ENCODE assay signal across 1 cellular context in the genomic region with DNA sequence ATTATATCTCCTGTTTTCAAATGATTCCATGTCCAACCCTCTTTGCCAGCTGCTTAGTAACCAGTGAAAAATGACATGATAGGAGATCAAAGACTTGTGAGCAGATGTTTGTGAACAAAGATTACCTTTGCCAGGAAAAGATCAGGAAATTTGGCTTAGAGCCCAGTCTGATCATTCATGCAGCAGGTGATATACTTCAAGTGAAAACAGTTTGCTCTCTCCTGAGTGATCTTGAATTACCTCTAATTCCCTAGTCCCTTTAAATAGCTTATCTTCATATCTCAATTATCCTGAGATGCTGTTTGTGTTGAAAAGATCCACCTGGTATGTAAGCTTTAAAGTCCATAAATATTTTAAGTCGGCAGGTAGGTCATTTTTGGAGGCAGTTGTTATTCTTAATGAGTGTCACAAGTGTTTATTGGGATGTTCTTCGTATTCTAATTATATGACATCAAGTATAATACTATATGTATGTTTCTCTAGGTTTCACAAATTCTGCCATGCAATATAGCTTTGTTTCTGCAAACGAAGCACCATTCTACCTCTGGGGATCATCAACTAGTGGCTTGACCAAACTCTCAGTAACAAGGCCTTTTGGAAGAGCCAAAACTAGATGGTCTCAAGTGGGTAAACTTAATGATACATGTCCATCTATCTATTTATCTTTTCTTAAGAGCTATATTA.
A peak's percentile ranks its signal among the peaks of the same experiment; 100 is the strongest.
TF ChIP-seq lines count a peak whose summit lies in the region.

No MANE protein-coding gene starts in this region.

TF ChIP-seq in HepG2, 621 proteins besides CTCF, POLR2A, EP300 and RAD21 (continued from another document and continues in another):
- TF ChIP-seq, protein P1, sequence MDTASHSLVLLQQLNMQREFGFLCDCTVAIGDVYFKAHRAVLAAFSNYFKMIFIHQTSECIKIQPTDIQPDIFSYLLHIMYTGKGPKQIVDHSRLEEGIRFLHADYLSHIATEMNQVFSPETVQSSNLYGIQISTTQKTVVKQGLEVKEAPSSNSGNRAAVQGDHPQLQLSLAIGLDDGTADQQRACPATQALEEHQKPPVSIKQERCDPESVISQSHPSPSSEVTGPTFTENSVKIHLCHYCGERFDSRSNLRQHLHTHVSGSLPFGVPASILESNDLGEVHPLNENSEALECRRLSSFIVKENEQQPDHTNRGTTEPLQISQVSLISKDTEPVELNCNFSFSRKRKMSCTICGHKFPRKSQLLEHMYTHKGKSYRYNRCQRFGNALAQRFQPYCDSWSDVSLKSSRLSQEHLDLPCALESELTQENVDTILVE (CRISPR knock-in tag; IDR thresholded peaks at IDR 0.05) = peak; percentile 91
- no peak for TF ChIP-seq RBM22 (optimal IDR thresholded peaks at IDR 0.05; ENCODE audit: low read length)
- TF ChIP-seq ZNF800 (CRISPR knock-in tag; IDR thresholded peaks at IDR 0.05) = peak; percentile 86
- TF ChIP-seq ARHGAP35 (CRISPR knock-in tag; IDR thresholded peaks at IDR 0.05; ENCODE audit: borderline replicate concordance) = no peak
- TF ChIP-seq ZNF121 (CRISPR knock-in tag; IDR thresholded peaks at IDR 0.05) = no peak
- TF ChIP-seq ZFY (CRISPR knock-in tag; IDR thresholded peaks at IDR 0.05) = peak; percentile 37; the same call in 1 of the 2 replicates
- TF ChIP-seq HDAC6 (IDR thresholded peaks at IDR 0.05; ENCODE audit: low read depth, low read length) = no peak
- TF ChIP-seq ZNF543 (CRISPR knock-in tag; IDR thresholded peaks at IDR 0.05) = no peak
- TF ChIP-seq NR0B2 (CRISPR knock-in tag; IDR thresholded peaks at IDR 0.05) = no peak
- peak; percentile 63 for TF ChIP-seq ZEB1 (IDR thresholded peaks at IDR 0.05; ENCODE audit: insufficient replicate concordance, low read depth)
- TF ChIP-seq GABPB1 (CRISPR knock-in tag; IDR thresholded peaks at IDR 0.05) = peak; percentile 54
- peak; percentile 72; the same call in 1 of the 2 replicates for TF ChIP-seq ZNF878 (CRISPR knock-in tag; IDR thresholded peaks at IDR 0.05)
- no peak for TF ChIP-seq RBM39 (IDR thresholded peaks at IDR 0.05; ENCODE audit: low read depth, low read length, poor library complexity, severe bottlenecking)
- TF ChIP-seq KLF9 (CRISPR knock-in tag; IDR thresholded peaks at IDR 0.05; ENCODE audit: low read depth) = 0 out of 2 replicates have a peak, but pooled peaks have one; percentile 49
- no peak for TF ChIP-seq MLLT10 (CRISPR knock-in tag; IDR thresholded peaks at IDR 0.05)
- peak; percentile 75 for TF ChIP-seq GFI1 (CRISPR knock-in tag; IDR thresholded peaks at IDR 0.05; ENCODE audit: borderline replicate concordance)
- TF ChIP-seq MXI1 (IDR thresholded peaks at IDR 0.05; ENCODE audit: borderline replicate concordance, low read depth, low read length) = peak; percentile 64; the same call in 1 of the 3 replicates
- TF ChIP-seq GLI4 (CRISPR knock-in tag; IDR thresholded peaks at IDR 0.05; ENCODE audit: borderline replicate concordance) = no peak
- TF ChIP-seq KDM5B (CRISPR knock-in tag; IDR thresholded peaks at IDR 0.05; ENCODE audit: borderline replicate concordance) = no peak
- peak; percentile 18; the same call in 1 of the 2 replicates for TF ChIP-seq MAX (IDR thresholded peaks at IDR 0.05)
- no peak for TF ChIP-seq NONO (IDR thresholded peaks at IDR 0.05)
- TF ChIP-seq NONO (CRISPR knock-in tag; conservative IDR thresholded peaks at IDR 0.05) = no peak; the same call in 1 of the 2 replicates
- TF ChIP-seq EED (CRISPR knock-in tag; IDR thresholded peaks at IDR 0.05) = no peak
- TF ChIP-seq, protein P2, sequence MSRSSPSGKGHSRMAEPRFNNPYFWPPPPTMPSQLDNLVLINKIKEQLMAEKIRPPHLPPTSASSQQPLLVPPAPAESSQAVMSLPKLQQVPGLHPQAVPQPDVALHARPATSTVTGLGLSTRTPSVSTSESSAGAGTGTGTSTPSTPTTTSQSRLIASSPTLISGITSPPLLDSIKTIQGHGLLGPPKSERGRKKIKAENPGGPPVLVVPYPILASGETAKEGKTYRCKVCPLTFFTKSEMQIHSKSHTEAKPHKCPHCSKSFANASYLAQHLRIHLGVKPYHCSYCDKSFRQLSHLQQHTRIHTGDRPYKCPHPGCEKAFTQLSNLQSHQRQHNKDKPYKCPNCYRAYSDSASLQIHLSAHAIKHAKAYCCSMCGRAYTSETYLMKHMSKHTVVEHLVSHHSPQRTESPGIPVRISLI (CRISPR knock-in tag; IDR thresholded peaks at IDR 0.05; ENCODE audit: borderline replicate concordance) = peak; percentile 51; the same call in 1 of the 2 replicates
- TF ChIP-seq ZNF251 (CRISPR knock-in tag; IDR thresholded peaks at IDR 0.05) = no peak
- TF ChIP-seq PRDM4 (CRISPR knock-in tag; IDR thresholded peaks at IDR 0.05; ENCODE audit: borderline replicate concordance) = no peak
- no peak for TF ChIP-seq CCDC6 (CRISPR knock-in tag; IDR thresholded peaks at IDR 0.05)
- no peak for TF ChIP-seq EZH2 (conservative IDR thresholded peaks at IDR 0.05; ENCODE audit: low read depth, low read length)
- TF ChIP-seq CEBPB (IDR thresholded peaks at IDR 0.05; ENCODE audit: borderline replicate concordance, low read depth, low read length) = no peak
- TF ChIP-seq MAZ (IDR thresholded peaks at IDR 0.05; ENCODE audit: borderline replicate concordance, low read depth, low read length) = no peak
- no peak for TF ChIP-seq MAZ (CRISPR knock-in tag; IDR thresholded peaks at IDR 0.05; ENCODE audit: low read depth)
- TF ChIP-seq HOXA7 (CRISPR knock-in tag; IDR thresholded peaks at IDR 0.05) = no peak
- TF ChIP-seq PBX2 (CRISPR knock-in tag; IDR thresholded peaks at IDR 0.05) = peak; percentile 75
- peak; percentile 94 for TF ChIP-seq DPF2 (CRISPR knock-in tag; IDR thresholded peaks at IDR 0.05; ENCODE audit: borderline replicate concordance, low read depth)
- TF ChIP-seq ZNF839 (CRISPR knock-in tag; IDR thresholded peaks at IDR 0.05; ENCODE audit: borderline replicate concordance) = no peak
- no peak for TF ChIP-seq AKAP8 (CRISPR knock-in tag; IDR thresholded peaks at IDR 0.05)
- TF ChIP-seq NR2F6 (IDR thresholded peaks at IDR 0.05) = peak; percentile 63
- TF ChIP-seq NR2F6 (CRISPR knock-in tag; IDR thresholded peaks at IDR 0.05) = peak; percentile 81
- peak; percentile 80; the same call in 1 of the 2 replicates for TF ChIP-seq ETV5 (CRISPR knock-in tag; IDR thresholded peaks at IDR 0.05; ENCODE audit: borderline replicate concordance)
- TF ChIP-seq, protein P3, sequence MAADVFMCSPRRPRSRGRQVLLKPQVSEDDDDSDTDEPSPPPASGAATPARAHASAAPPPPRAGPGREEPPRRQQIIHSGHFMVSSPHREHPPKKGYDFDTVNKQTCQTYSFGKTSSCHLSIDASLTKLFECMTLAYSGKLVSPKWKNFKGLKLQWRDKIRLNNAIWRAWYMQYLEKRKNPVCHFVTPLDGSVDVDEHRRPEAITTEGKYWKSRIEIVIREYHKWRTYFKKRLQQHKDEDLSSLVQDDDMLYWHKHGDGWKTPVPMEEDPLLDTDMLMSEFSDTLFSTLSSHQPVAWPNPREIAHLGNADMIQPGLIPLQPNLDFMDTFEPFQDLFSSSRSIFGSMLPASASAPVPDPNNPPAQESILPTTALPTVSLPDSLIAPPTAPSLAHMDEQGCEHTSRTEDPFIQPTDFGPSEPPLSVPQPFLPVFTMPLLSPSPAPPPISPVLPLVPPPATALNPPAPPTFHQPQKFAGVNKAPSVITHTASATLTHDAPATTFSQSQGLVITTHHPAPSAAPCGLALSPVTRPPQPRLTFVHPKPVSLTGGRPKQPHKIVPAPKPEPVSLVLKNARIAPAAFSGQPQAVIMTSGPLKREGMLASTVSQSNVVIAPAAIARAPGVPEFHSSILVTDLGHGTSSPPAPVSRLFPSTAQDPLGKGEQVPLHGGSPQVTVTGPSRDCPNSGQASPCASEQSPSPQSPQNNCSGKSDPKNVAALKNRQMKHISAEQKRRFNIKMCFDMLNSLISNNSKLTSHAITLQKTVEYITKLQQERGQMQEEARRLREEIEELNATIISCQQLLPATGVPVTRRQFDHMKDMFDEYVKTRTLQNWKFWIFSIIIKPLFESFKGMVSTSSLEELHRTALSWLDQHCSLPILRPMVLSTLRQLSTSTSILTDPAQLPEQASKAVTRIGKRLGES (CRISPR knock-in tag; IDR thresholded peaks at IDR 0.05; ENCODE audit: borderline replicate concordance) = peak; percentile 97
- peak; percentile 91 for TF ChIP-seq HNF1B (CRISPR knock-in tag; IDR thresholded peaks at IDR 0.05)
- TF ChIP-seq ZNF567 (CRISPR knock-in tag; IDR thresholded peaks at IDR 0.05; ENCODE audit: borderline replicate concordance) = no peak
- TF ChIP-seq ZNF430 (CRISPR knock-in tag; IDR thresholded peaks at IDR 0.05) = peak; percentile 75
- TF ChIP-seq, protein P4, sequence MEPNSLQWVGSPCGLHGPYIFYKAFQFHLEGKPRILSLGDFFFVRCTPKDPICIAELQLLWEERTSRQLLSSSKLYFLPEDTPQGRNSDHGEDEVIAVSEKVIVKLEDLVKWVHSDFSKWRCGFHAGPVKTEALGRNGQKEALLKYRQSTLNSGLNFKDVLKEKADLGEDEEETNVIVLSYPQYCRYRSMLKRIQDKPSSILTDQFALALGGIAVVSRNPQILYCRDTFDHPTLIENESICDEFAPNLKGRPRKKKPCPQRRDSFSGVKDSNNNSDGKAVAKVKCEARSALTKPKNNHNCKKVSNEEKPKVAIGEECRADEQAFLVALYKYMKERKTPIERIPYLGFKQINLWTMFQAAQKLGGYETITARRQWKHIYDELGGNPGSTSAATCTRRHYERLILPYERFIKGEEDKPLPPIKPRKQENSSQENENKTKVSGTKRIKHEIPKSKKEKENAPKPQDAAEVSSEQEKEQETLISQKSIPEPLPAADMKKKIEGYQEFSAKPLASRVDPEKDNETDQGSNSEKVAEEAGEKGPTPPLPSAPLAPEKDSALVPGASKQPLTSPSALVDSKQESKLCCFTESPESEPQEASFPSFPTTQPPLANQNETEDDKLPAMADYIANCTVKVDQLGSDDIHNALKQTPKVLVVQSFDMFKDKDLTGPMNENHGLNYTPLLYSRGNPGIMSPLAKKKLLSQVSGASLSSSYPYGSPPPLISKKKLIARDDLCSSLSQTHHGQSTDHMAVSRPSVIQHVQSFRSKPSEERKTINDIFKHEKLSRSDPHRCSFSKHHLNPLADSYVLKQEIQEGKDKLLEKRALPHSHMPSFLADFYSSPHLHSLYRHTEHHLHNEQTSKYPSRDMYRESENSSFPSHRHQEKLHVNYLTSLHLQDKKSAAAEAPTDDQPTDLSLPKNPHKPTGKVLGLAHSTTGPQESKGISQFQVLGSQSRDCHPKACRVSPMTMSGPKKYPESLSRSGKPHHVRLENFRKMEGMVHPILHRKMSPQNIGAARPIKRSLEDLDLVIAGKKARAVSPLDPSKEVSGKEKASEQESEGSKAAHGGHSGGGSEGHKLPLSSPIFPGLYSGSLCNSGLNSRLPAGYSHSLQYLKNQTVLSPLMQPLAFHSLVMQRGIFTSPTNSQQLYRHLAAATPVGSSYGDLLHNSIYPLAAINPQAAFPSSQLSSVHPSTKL (CRISPR knock-in tag; IDR thresholded peaks at IDR 0.05) = peak; percentile 99
- no peak for TF ChIP-seq ZNF180 (CRISPR knock-in tag; IDR thresholded peaks at IDR 0.05; ENCODE audit: borderline replicate concordance, low read depth)
